Comparison of ENCODE assay signal across 9 cellular contexts in the genomic region with DNA sequence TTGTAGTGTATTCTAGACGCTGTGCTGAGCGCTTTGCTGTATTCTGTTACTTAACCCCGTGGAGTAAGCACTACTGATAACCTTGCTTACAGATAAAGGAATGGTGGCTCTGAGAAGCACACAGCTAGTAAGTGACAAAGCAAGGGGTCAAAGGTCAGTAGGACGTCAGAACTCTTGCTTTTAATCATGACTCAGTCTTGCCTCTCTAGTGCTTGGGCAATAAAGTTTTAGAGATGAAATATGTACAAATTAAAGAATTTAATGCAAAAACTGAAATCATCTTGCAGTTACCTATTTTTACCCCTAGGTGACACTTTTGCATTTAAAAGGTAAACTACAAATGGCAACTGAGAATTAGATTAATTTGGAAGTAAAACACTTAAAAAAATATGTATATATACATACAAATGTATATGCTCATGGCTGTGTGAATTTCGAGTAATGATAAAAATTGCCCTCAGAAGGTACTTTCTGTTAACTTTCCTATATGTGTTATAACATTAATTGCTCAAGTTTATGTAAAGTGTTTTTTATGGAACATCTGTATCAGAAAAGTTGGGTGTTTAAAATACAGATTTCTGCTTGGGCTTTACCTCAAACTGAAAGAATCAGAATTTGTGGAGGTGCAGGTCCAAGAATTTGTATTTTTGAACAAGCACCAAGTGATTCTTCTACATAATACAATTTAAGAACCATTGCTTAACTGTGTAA.
DNase-seq lines count a peak whose midpoint lies in the region; ATAC-seq, FAIRE-seq and TF ChIP-seq lines count a peak whose summit lies in the region.
"Had no signal": no experiment of that assay in that cellular context is flagged by ENCODE, and none has a peak within 500 bp of the region (broad histone marks: within the 10 kb centered on the region; RNA-seq: fewer than 3 reads in every experiment).

No MANE protein-coding gene starts in this region.

- H3K27me3 ChIP-seq in HepG2 (ENCODE audit: control insufficient read depth in 1 of 2, insufficient read depth in 2 of 2, low read length in 2 of 2): no peaks in the 10 kb centered on the region

- no peaks in the 10 kb centered on the region for H3K36me3 ChIP-seq in HepG2 (replicated peaks in 1 of 2; ENCODE audit: control insufficient read depth in 1 of 2, insufficient read depth in 2 of 2, low read length in 2 of 2)

- no peaks in the 10 kb centered on the region for H3K79me2 ChIP-seq in HepG2 (ENCODE audit: insufficient read depth, low read length)

- no peak overlapping the region for H3K4me3 ChIP-seq in AG10803 (ENCODE audit: low read length)
- no peak overlapping the region for H3K4me3 ChIP-seq in WI38 (ENCODE audit: low read depth, low read length)
- no peak overlapping the region for H3K4me3 ChIP-seq in HepG2 (replicated peaks in 1 of 3; ENCODE audit: insufficient read depth in 1 of 3, low read depth in 2 of 3, low read length in 3 of 3)

- TF ChIP-seq EP300 in HepG2 (IDR thresholded peaks at IDR 0.05; ENCODE audit: low read depth in 2 of 2, low read length in 2 of 2): no peak
- TF ChIP-seq EP300 in HepG2 (CRISPR knock-in tag; IDR thresholded peaks at IDR 0.05; ENCODE audit: borderline replicate concordance): no peak

- DNase-seq in AG10803 (ENCODE audit: low read depth): peak; percentile 56
- peak; percentile 66 for DNase-seq in HS-5 (ENCODE audit: low read depth)
- no peak for DNase-seq in HepG2 (ENCODE audit: low spot score)
- DNase-seq in germinal center (ENCODE audit: low spot score): no peak

- in situ Hi-C loops in HepG2 (cut with HindIII; ENCODE audit: extremely low pct_ligation_motif_present, low pct_unique_long_range_greater_than_20kb): loop anchor here (10.0 to 25.0 kb wide), 2 partner anchors 95 to 1087 kb away; a partner anchor contains a TSS

- POLR2A ChIA-PET in HepG2 (lab: Yijun Ruan, JAX): no interaction called here

- no peak for TF ChIP-seq POLR2A in HepG2 (IDR thresholded peaks at IDR 0.05; ENCODE audit: insufficient read depth in 1 of 2, low read depth in 2 of 2, low read length in 2 of 2)

- TF ChIP-seq CTCF in AG10803 (conservative IDR thresholded peaks at IDR 0.05; ENCODE audit: low read length): peak; percentile 61
- TF ChIP-seq CTCF in WI38 (IDR thresholded peaks at IDR 0.05; ENCODE audit: low read depth, low read length): peak; percentile 7; the same call in 1 of the 2 replicates
- TF ChIP-seq CTCF in HepG2 (CRISPR knock-in tag; IDR thresholded peaks at IDR 0.05): peak; percentile 38

- H3K27ac ChIP-seq in HepG2 (ENCODE audit: extremely low read length, insufficient read depth, low read length): no peak overlapping the region

- FAIRE-seq in HepG2 (lab: Jason Lieb, UNC): no peak
- FAIRE-seq: H1 had no signal

- no TSS peak for BruUV-seq in HepG2 (replicated peaks; lab: Mats Ljungman, UMichigan)

- 1% methylated on average over 5 of the region's 5 CpGs for WGBS in HepG2 (ENCODE audit: low lambda C conversion rate)

- no peaks in the 10 kb centered on the region for H4K20me1 ChIP-seq in HepG2 (ENCODE audit: insufficient read depth, low read length)

- intact Hi-C loops in HepG2 (cut with micrococcal nuclease; ENCODE audit: unreplicated experiment): loop anchor here (1.0 kb wide), 1 partner anchor 92 kb away; no protein-coding TSS in a partner anchor

- TF ChIP-seq RAD21 in HepG2 (CRISPR knock-in tag; IDR thresholded peaks at IDR 0.05): no peak

- CTCF ChIA-PET in HepG2 (lab: Yijun Ruan, JAX; ENCODE audit: low intra/inter-chr PET ratio, low total read pairs): interaction anchor here (1.6 kb wide), 1 partner anchor 92 kb away, joined by 8 read pairs; no protein-coding TSS in a partner anchor

- peak; percentile 45; the same call in 2 of the 3 replicates for ATAC-seq in HepG2
- ATAC-seq in HG02870 (IDR thresholded peaks at IDR 0.05; ENCODE audit: unreplicated experiment): no peak
- no peak for ATAC-seq in HG02938 (IDR thresholded peaks at IDR 0.05; ENCODE audit: unreplicated experiment)
- ATAC-seq in GM21723 (IDR thresholded peaks at IDR 0.05; ENCODE audit: unreplicated experiment): no peak

- H2AFZ ChIP-seq in HepG2 (ENCODE audit: low read length): no peak overlapping the region

- no peak overlapping the region for H3K9ac ChIP-seq in HepG2 (ENCODE audit: insufficient read depth, low read depth, low read length)

- no peaks in the 10 kb centered on the region for H3K4me1 ChIP-seq in HepG2 (ENCODE audit: insufficient read depth, low read length)

- H3K4me2 ChIP-seq in HepG2 (ENCODE audit: low read depth, low read length): no peak overlapping the region

- H3K9me3 ChIP-seq in HepG2 (ENCODE audit: low read length): no peaks in the 10 kb centered on the region

TF ChIP-seq in HepG2, 621 proteins besides CTCF, POLR2A, EP300 and RAD21:
- TF ChIP-seq STAG1 (CRISPR knock-in tag; IDR thresholded peaks at IDR 0.05) (peak; percentile 63), ZNF263 (CRISPR knock-in tag; IDR thresholded peaks at IDR 0.05) (no peak)

Comparison
In these comparisons a context has a peak if more than half of its experiments do, and no peak if none do; other contexts are left out.
1. DNase-seq: peak in AG10803 (single experiment) and HS-5 (single experiment); none in HepG2 (single experiment) and germinal center (single experiment).
2. CTCF ChIP-seq: peak in every context shown above with its lines; median percentile 61 in AG10803; 38 in HepG2; 7 in WI38.